ENCODE assay signal across 3 cellular contexts in the genomic region with DNA sequence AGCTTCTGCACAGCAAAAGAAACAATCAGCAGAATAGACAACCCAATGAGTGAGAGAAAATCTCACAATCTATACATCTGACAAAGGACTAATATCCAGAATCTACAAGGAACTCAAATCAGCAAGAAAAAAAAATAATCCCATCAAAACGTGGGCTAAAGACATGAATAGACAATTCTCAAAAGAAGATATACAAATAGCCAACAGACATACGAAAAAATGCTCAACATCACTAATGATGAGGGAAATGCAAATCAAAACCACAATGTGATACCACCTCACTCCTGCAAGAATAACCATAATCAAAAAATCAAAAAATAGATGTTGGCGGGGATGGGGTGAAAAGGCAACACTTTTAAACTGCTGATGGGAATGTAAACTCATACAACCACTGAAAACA. TPM values are rescaled to one million over a fixed set of nuclear protein-coding genes. Genes with fewer than 3 reads are reported as not detected.
"Had no signal": no experiment of that assay in that cellular context is flagged by ENCODE, and none has a peak within 500 bp of the region (broad histone marks: within the 10 kb centered on the region; RNA-seq: fewer than 3 reads in every experiment).

No MANE protein-coding gene starts in this region.

RNA-seq across cellular contexts. Expression of a gene that starts 10.4 kb away (rescaled TPM):
- total RNA-seq: ascending aorta, cardiac muscle cell, chondrocyte had no signal
- polyA plus RNA-seq: cardiac muscle cell had no signal
